Comparison of ENCODE assay signal across 20 cellular contexts in the genomic region with DNA sequence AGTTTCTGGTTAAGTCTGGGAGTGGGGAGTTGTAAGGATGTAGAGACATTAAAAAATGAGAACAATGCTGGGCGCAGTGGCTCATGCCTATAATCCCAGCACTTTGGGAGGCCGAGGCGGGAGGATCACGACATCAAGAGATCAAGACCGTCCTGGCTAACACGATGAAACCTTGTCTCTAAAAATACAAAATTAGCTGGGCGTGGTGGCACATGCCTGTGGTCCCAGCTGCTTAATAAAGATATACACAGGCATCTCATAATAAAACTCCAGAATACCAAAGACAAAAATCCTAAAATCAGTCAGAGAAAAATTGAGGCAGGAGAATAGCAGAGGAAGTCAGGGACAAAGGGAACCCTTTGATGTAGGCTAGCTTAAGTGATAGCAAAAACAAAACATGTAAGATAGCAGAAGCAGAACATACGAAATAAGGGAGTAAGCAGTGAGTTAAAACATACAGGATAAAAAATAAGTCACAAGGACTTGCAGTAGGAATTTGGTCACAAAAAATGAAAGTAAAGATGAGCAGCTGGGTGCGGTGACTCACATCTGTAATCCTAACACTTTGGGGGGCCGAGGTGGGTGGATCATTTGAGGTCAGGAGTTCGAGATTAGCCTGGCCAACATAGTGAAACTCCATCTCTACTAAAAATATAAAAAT. TPM values are rescaled to one million over a fixed set of nuclear protein-coding genes. Genes with fewer than 3 reads are reported as not detected.
DNase-seq lines count a peak whose midpoint lies in the region; ATAC-seq and TF ChIP-seq lines count a peak whose summit lies in the region.
"Had no signal": no experiment of that assay in that cellular context is flagged by ENCODE, and none has a peak within 500 bp of the region (broad histone marks: within the 10 kb centered on the region; RNA-seq: fewer than 3 reads in every experiment).

No MANE protein-coding gene starts in this region.

- CTCF ChIA-PET in CD4-positive, alpha-beta T cell (lab: Charles Lee): no interaction called here

- POLR2A ChIA-PET in CD4-positive, alpha-beta T cell (lab: Charles Lee): no interaction called here

- DNase-seq in CD4-positive, alpha-beta T cell: no peak
- peak; percentile 3 for DNase-seq in GM23248
- DNase-seq in activated naive CD8-positive, alpha-beta T cell treated with anti-CD3 and anti-CD28 coated beads for 36 hours: peak; percentile 13
- no peak for DNase-seq in memory B cell (ENCODE audit: low spot score in 2 of 2)
- DNase-seq in amygdala (lab: John Stamatoyannopoulos, UW): no peak
- no peak for DNase-seq in NCI-H2081 (lab: John Stamatoyannopoulos, UW)
- DNase-seq: activated naive CD4-positive, alpha-beta T cell; AML-193; DMS 273 treated with DMSO at 0.1 percent for 48 hours; foreskin fibroblast; left ventricle myocardium inferior; NCI-H1417; NCI-H446 had no signal

- H3K27ac Mint-ChIP-seq in CD4-positive, alpha-beta T cell: peak overlapping the region; percentile 29
- no peak overlapping the region for H3K27ac Mint-ChIP-seq in activated naive CD8-positive, alpha-beta T cell treated with anti-CD3 and anti-CD28 coated beads for 36 hours
- peak overlapping the region; percentile 45 for H3K27ac Mint-ChIP-seq in memory B cell

- ATAC-seq in CD4-positive, alpha-beta T cell (ENCODE audit: poor library complexity): no peak
- ATAC-seq in memory B cell (ENCODE audit: low read depth): no peak
- ATAC-seq in GM21381 (IDR thresholded peaks at IDR 0.05; ENCODE audit: unreplicated experiment): no peak
- ATAC-seq in GM18861 (IDR thresholded peaks at IDR 0.05; ENCODE audit: unreplicated experiment): no peak

- H3K4me2 ChIP-seq in GM23248 (ENCODE audit: unreplicated experiment): no peak overlapping the region
- H3K4me2 ChIP-seq: KMS-11 had no signal

- no peaks in the 10 kb centered on the region; the same call in 1 of the 2 replicates for H3K36me3 ChIP-seq in GM23248 (ENCODE audit: low read depth)

- peaks cover 20% of the 10 kb centered on the region for H3K4me1 Mint-ChIP-seq in CD4-positive, alpha-beta T cell (ENCODE audit: low read depth)
- peaks cover 16% of the 10 kb centered on the region for H3K4me1 Mint-ChIP-seq in activated naive CD8-positive, alpha-beta T cell treated with anti-CD3 and anti-CD28 coated beads for 36 hours
- H3K4me1 Mint-ChIP-seq in memory B cell: no peaks in the 10 kb centered on the region

- no peaks in the 10 kb centered on the region for H4K20me1 ChIP-seq in GM23248 (ENCODE audit: insufficient read depth)

- H3F3A ChIP-seq in GM23248 (ENCODE audit: insufficient read depth): no peaks in the 10 kb centered on the region

- no peaks in the 10 kb centered on the region for H3K27me3 Mint-ChIP-seq in CD4-positive, alpha-beta T cell
- H3K27me3 Mint-ChIP-seq in activated naive CD8-positive, alpha-beta T cell treated with anti-CD3 and anti-CD28 coated beads for 36 hours: no peaks in the 10 kb centered on the region
- H3K27me3 Mint-ChIP-seq in memory B cell: no peaks in the 10 kb centered on the region

- intact Hi-C loops in CD4-positive, alpha-beta T cell (cut with DNase I, micrococcal nuclease): no loop called here

- H3K9ac ChIP-seq in GM23248: no peak overlapping the region
- H3K9ac ChIP-seq: KMS-11 had no signal

- no peaks in the 10 kb centered on the region for H3K9me2 ChIP-seq in GM23248 (ENCODE audit: insufficient read depth)

- H3K9me3 ChIP-seq in CD4-positive, alpha-beta T cell (ENCODE audit: control insufficient read depth, low read length): no peaks in the 10 kb centered on the region
- no peaks in the 10 kb centered on the region for H3K9me3 ChIP-seq in GM23248 (ENCODE audit: low read depth)
- H3K9me3 ChIP-seq: left ventricle myocardium inferior had no signal

- in situ Hi-C loops in GM23248 (cut with MboI): no loop called here

- peaks cover 19% of the 10 kb centered on the region for H3K36me3 Mint-ChIP-seq in CD4-positive, alpha-beta T cell (ENCODE audit: low read depth)
- H3K36me3 Mint-ChIP-seq in activated naive CD8-positive, alpha-beta T cell treated with anti-CD3 and anti-CD28 coated beads for 36 hours: peaks cover 29% of the 10 kb centered on the region
- peaks cover 21% of the 10 kb centered on the region for H3K36me3 Mint-ChIP-seq in memory B cell

- H3K4me3 ChIP-seq in GM23248: no peak overlapping the region
- H3K4me3 ChIP-seq: left ventricle myocardium inferior had no signal

- H2AFZ ChIP-seq in GM23248: no peak overlapping the region

- H3K4me3 Mint-ChIP-seq in CD4-positive, alpha-beta T cell: no peak overlapping the region
- H3K4me3 Mint-ChIP-seq in activated naive CD8-positive, alpha-beta T cell treated with anti-CD3 and anti-CD28 coated beads for 36 hours: no peak overlapping the region
- H3K4me3 Mint-ChIP-seq in memory B cell: no peak overlapping the region

- H3K27ac ChIP-seq in CD4-positive, alpha-beta T cell (ENCODE audit: low read depth, low read length): no peak overlapping the region
- no peak overlapping the region for H3K27ac ChIP-seq in GM23248
- H3K27ac ChIP-seq: HL-60, KMS-11, left ventricle myocardium inferior had no signal

- H3K79me2 ChIP-seq in GM23248 (ENCODE audit: insufficient read depth): no peaks in the 10 kb centered on the region

- no peaks in the 10 kb centered on the region for H3K27me3 ChIP-seq in CD4-positive, alpha-beta T cell (ENCODE audit: control insufficient read depth, insufficient read depth, low read length)
- no peaks in the 10 kb centered on the region for H3K27me3 ChIP-seq in GM23248 (replicated peaks; ENCODE audit: insufficient read depth)

- WGBS in GM23248 (ENCODE audit: low coverage in 1 of 2, low lambda C conversion rate in 2 of 2, missing lambda C conversion rate in 2 of 2), 2 experiments: 88 to 89% methylated on average over 11 of the region's 11 CpGs

- no peaks in the 10 kb centered on the region for H3K9me3 Mint-ChIP-seq in CD4-positive, alpha-beta T cell
- no peaks in the 10 kb centered on the region for H3K9me3 Mint-ChIP-seq in activated naive CD8-positive, alpha-beta T cell treated with anti-CD3 and anti-CD28 coated beads for 36 hours
- no peaks in the 10 kb centered on the region for H3K9me3 Mint-ChIP-seq in memory B cell

- TF ChIP-seq CTCF in CD4-positive, alpha-beta T cell (IDR thresholded peaks at IDR 0.05): no peak

- H3K4me1 ChIP-seq in GM23248 (ENCODE audit: insufficient read depth): no peaks in the 10 kb centered on the region
- H3K4me1 ChIP-seq: left ventricle myocardium inferior had no signal

RNA-seq across cellular contexts. Expression of a gene that starts 23.6 kb away (rescaled TPM):
- total RNA-seq in CD4-positive, alpha-beta T cell: 1 to 10 TPM; 2.2 to 2.5 TPM
- 0.11 and 0.13 TPM in 2 replicates for total RNA-seq in GM23248 (2014; rRNA removed; shearing (Covaris generic))
- polyA plus RNA-seq in GM23248 (2016; fragmentation: Nextera tagmentation; extraction: Ambion mirVana): 0.38 and 0.51 TPM in 2 replicates
- under 1 TPM; 0.39 to 0.44 TPM for total RNA-seq in activated naive CD8-positive, alpha-beta T cell treated with anti-CD3 and anti-CD28 coated beads for 36 hours

RNA-seq across cellular contexts. Expression of a gene that starts 33.9 kb away (rescaled TPM):
- 10 to 100 TPM; 11.0 to 11.9 TPM for total RNA-seq in CD4-positive, alpha-beta T cell
- 4.8 and 6.3 TPM in 2 replicates for total RNA-seq in GM23248 (2014; rRNA removed; shearing (Covaris generic))
- polyA plus RNA-seq in GM23248 (2016; fragmentation: Nextera tagmentation; extraction: Ambion mirVana): 3.7 TPM in 2 replicates
- total RNA-seq in activated naive CD8-positive, alpha-beta T cell treated with anti-CD3 and anti-CD28 coated beads for 36 hours: 10 to 100 TPM; 27.9 to 29.5 TPM

RNA-seq across cellular contexts. Expression of a gene that starts 43.3 kb away (rescaled TPM):
- total RNA-seq in CD4-positive, alpha-beta T cell: 10 to 100 TPM; 47.9 to 48.0 TPM
- 22.9 and 28.9 TPM in 2 replicates for total RNA-seq in GM23248 (2014; rRNA removed; shearing (Covaris generic))
- 21.8 and 23.0 TPM in 2 replicates for polyA plus RNA-seq in GM23248 (2016; fragmentation: Nextera tagmentation; extraction: Ambion mirVana)
- 10 to 100 TPM; 48.9 to 51.2 TPM for total RNA-seq in activated naive CD8-positive, alpha-beta T cell treated with anti-CD3 and anti-CD28 coated beads for 36 hours

RNA-seq across cellular contexts. Expression of a gene that starts 48.5 kb away (rescaled TPM):
- total RNA-seq in CD4-positive, alpha-beta T cell: under 1 TPM; 0.38 to 0.50 TPM
- not detected in 2 replicates for total RNA-seq in GM23248 (2014; rRNA removed; shearing (Covaris generic))
- not detected in 2 replicates for polyA plus RNA-seq in GM23248 (2016; fragmentation: Nextera tagmentation; extraction: Ambion mirVana)
- total RNA-seq in activated naive CD8-positive, alpha-beta T cell treated with anti-CD3 and anti-CD28 coated beads for 36 hours: not detected
- total RNA-seq: bronchial epithelial cell, left ventricle myocardium inferior, subcutaneous adipose tissue had no signal

RNA-seq across cellular contexts. Expression of a gene that starts 55.8 kb away (rescaled TPM):
- not detected for total RNA-seq in CD4-positive, alpha-beta T cell
- not detected in 2 replicates for total RNA-seq in GM23248 (2014; rRNA removed; shearing (Covaris generic))
- polyA plus RNA-seq in GM23248 (2016; fragmentation: Nextera tagmentation; extraction: Ambion mirVana): not detected in 2 replicates
- total RNA-seq in activated naive CD8-positive, alpha-beta T cell treated with anti-CD3 and anti-CD28 coated beads for 36 hours: not detected
- total RNA-seq: activated CD8-positive, alpha-beta memory T cell treated with anti-CD3 and anti-CD28 coated beads for 36 hours; bronchial epithelial cell; left ventricle myocardium inferior; subcutaneous adipose tissue had no signal

Comparison
In these comparisons a context has a peak if more than half of its experiments do, and no peak if none do; other contexts are left out.
1. DNase-seq: peak in GM23248 (single experiment) and activated naive CD8-positive, alpha-beta T cell treated with anti-CD3 and anti-CD28 coated beads for 36 hours (single experiment); none in CD4-positive, alpha-beta T cell (0 of 10), memory B cell (0 of 2), amygdala (0 of 56) and NCI-H2081 (0 of 2).